In genomic region chr1:14369526-14370213, GRCh38 we compare ENCODE assay signal across 15 cellular contexts.
"Had no signal": no experiment of that assay in that cellular context is flagged by ENCODE, and none has a peak within 500 bp of the region (broad histone marks: within the 10 kb centered on the region; RNA-seq: fewer than 3 reads in every experiment).

No MANE protein-coding gene starts in this region.

- H3K27ac Mint-ChIP-seq: activated CD8-positive, alpha-beta memory T cell treated with anti-CD3 and anti-CD28 coated beads, Interleukin-2, amount 10 ng/mL, durations not matched to agents 7 days and 5 days; activated naive CD4-positive, alpha-beta T cell treated with anti-CD3 and anti-CD28 coated beads, Interleukin-2, amount 10 ng/mL, durations not matched to agents 7 days and 5 days; activated T-helper 2 cell treated with anti-CD3 and anti-CD28 coated beads, Interferon-gamma antibody, Interleukin-2, Interleukin-4, amounts not matched to agents 10 μg/mL and 5 μg/mL and 100 μg/mL, durations not matched to agents 14 hours and 24 hours and 36 hours; neural progenitor cell had no signal

- H3K27me3 Mint-ChIP-seq: activated CD8-positive, alpha-beta memory T cell treated with anti-CD3 and anti-CD28 coated beads, Interleukin-2, amount 10 ng/mL, durations not matched to agents 7 days and 5 days had no signal

- H3K4me3 ChIP-seq: cardiac muscle cell, neural progenitor cell, ovary, tibial artery, uterus had no signal

- H3K36me3 ChIP-seq: cardiac muscle cell, neural progenitor cell, ovary, tibial artery, uterus had no signal

- H3K27ac ChIP-seq: cardiac muscle cell, neural progenitor cell, ovary, tibial artery, uterus had no signal

- H3K4me1 Mint-ChIP-seq: activated CD8-positive, alpha-beta memory T cell treated with anti-CD3 and anti-CD28 coated beads, Interleukin-2, amount 10 ng/mL, durations not matched to agents 7 days and 5 days; activated naive CD4-positive, alpha-beta T cell treated with anti-CD3 and anti-CD28 coated beads, Interleukin-2, amount 10 ng/mL, durations not matched to agents 7 days and 5 days; stimulated activated naive B cell treated with anti-CD40 and anti-IgM and Interleukin-4, amounts not matched to agents 10 μg/mL and 1 μg/mL and 100 μg/mL, for 72 hours had no signal

- H3K36me3 Mint-ChIP-seq: activated CD8-positive, alpha-beta memory T cell treated with anti-CD3 and anti-CD28 coated beads, Interleukin-2, amount 10 ng/mL, durations not matched to agents 7 days and 5 days; activated naive CD4-positive, alpha-beta T cell treated with anti-CD3 and anti-CD28 coated beads, Interleukin-2, amount 10 ng/mL, durations not matched to agents 7 days and 5 days; neural progenitor cell; stimulated activated naive B cell treated with anti-CD40 and anti-IgM and Interleukin-4, amounts not matched to agents 10 μg/mL and 1 μg/mL and 100 μg/mL, for 72 hours had no signal

- DNase-seq: activated CD4-positive, alpha-beta T cell treated with anti-CD3 and anti-CD28 coated beads, Interleukin-2, amount 50 U/mL, for 48 hours; activated CD8-positive, alpha-beta memory T cell treated with anti-CD3 and anti-CD28 coated beads, Interleukin-2, amount 10 ng/mL, durations not matched to agents 7 days and 5 days; activated naive CD4-positive, alpha-beta T cell treated with anti-CD3 and anti-CD28 coated beads, Interleukin-2, amount 10 ng/mL, durations not matched to agents 7 days and 5 days; activated T-cell treated with anti-CD3 and anti-CD28 coated beads, Interleukin-2, amount 50 U/mL, for 1 hour; hippocampal formation; ovary; stimulated activated CD4-positive, alpha-beta T cell treated with anti-CD3 and anti-CD28 coated beads, Interleukin-12 subunit alpha, Interleukin-12 subunit beta, amount 100 ng/mL, for 4 hours; stimulated activated CD4-positive, alpha-beta T cell treated with anti-CD3 and anti-CD28 coated beads, Interleukin-2, amount 100 ng/mL, for 24 hours; stimulated activated naive B cell treated with anti-CD40 and anti-IgM and Interleukin-4, amounts not matched to agents 10 μg/mL and 1 μg/mL and 100 μg/mL, for 72 hours; tibial artery; uterus had no signal

- H3K4me3 Mint-ChIP-seq: activated CD8-positive, alpha-beta memory T cell treated with anti-CD3 and anti-CD28 coated beads, Interleukin-2, amount 10 ng/mL, durations not matched to agents 7 days and 5 days; activated naive CD4-positive, alpha-beta T cell treated with anti-CD3 and anti-CD28 coated beads, Interleukin-2, amount 10 ng/mL, durations not matched to agents 7 days and 5 days; neural progenitor cell; stimulated activated naive B cell treated with anti-CD40 and anti-IgM and Interleukin-4, amounts not matched to agents 10 μg/mL and 1 μg/mL and 100 μg/mL, for 72 hours had no signal

- H3K9me3 Mint-ChIP-seq: activated T-helper 2 cell treated with anti-CD3 and anti-CD28 coated beads, Interferon-gamma antibody, Interleukin-2, Interleukin-4, amounts not matched to agents 10 μg/mL and 5 μg/mL and 100 μg/mL, durations not matched to agents 14 hours and 24 hours and 36 hours; stimulated activated naive B cell treated with anti-CD40 and anti-IgM and Interleukin-4, amounts not matched to agents 10 μg/mL and 1 μg/mL and 100 μg/mL, for 72 hours had no signal

- ATAC-seq: activated CD8-positive, alpha-beta memory T cell treated with anti-CD3 and anti-CD28 coated beads, Interleukin-2, amount 10 ng/mL, durations not matched to agents 7 days and 5 days; sciatic nerve; stimulated activated naive B cell treated with anti-CD40 and anti-IgM and Interleukin-4, amounts not matched to agents 10 μg/mL and 1 μg/mL and 100 μg/mL, for 72 hours had no signal

- H3K4me2 ChIP-seq: neural progenitor cell had no signal

- H3K27me3 ChIP-seq: cardiac muscle cell, neural progenitor cell, ovary, uterus had no signal

- H2AFZ ChIP-seq: neural progenitor cell had no signal

- H3K9me3 ChIP-seq: ovary, tibial artery, uterus had no signal

- H3K9ac ChIP-seq: neural progenitor cell had no signal

- H3K4me1 ChIP-seq: uterus had no signal
